1 cellular context compared by ENCODE assay signal in genomic region chr11:61683961-61684869, GRCh38.
TF ChIP-seq lines count a peak whose summit lies in the region.

No MANE protein-coding gene starts in this region.

TF ChIP-seq in GM12878, 131 proteins besides CTCF, POLR2A, EP300 and RAD21 (continued from another document):
- TF ChIP-seq TCF3 (IDR thresholded peaks at IDR 0.05; ENCODE audit: borderline replicate concordance, insufficient read depth, low read depth, low read length) (no peak), RFX5 (IDR thresholded peaks at IDR 0.05; ENCODE audit: low read depth, low read length) (no peak), POU2F2 (IDR thresholded peaks at IDR 0.05; ENCODE audit: borderline replicate concordance, low read depth, low read length) (no peak), TCF12 (IDR thresholded peaks at IDR 0.05; ENCODE audit: low read depth, low read length) (no peak)
